In the genomic region with DNA sequence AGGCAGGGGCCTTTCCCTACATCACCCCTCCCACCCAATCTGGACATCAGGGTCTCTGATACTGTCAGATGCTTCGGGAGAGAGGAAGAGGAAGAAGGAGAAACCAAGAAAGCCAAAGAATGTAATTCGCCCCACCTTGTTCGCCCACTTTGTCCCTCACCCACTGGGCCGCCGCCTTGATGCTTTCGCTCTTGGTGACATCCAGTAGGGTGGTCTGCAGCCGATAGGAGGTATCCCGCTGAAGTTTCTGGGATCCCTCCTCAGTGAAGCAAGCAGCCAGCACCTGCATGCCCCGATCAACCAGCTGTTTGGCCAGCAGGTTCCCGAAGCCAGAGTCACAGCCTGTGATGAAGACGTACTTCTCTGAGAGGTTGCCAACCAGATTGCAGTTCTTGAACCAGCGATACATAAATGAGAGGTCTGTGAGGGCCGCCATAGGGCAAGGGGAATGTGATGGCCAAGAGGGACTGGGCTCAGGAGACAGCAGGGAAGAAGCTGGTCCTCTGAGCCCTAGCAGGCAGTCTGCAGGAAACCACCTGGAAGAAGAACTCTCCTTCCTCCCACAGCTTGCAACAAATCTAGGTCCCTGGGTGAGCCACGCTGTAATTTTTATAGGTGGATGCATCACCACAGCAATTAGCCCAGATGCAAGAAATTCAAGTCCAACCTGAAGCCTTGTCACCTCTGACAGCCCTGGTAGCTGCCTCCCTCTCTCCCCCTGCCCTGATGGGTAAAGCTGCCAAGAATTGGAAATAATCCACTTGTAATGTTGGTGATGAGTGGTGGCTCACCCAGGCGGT, we compare ENCODE assay signal across 31 cellular contexts. TPM values are rescaled to one million over a fixed set of nuclear protein-coding genes. Genes with fewer than 3 reads are reported as not detected.
DNase-seq lines count a peak whose midpoint lies in the region; ATAC-seq, FAIRE-seq and TF ChIP-seq lines count a peak whose summit lies in the region.
"Had no signal": no experiment of that assay in that cellular context is flagged by ENCODE, and none has a peak within 500 bp of the region (broad histone marks: within the 10 kb centered on the region; RNA-seq: fewer than 3 reads in every experiment).

TSS of gene SDR9C7 (minus strand) at position 583 of the 800 bp plus-strand sequence. CDS start at position 436, 147 bp downstream.

- CTCF ChIA-PET in activated CD8-positive, alpha-beta memory T cell treated with anti-CD3 and anti-CD28 coated beads, Interleukin-2, amount 10 ng/mL, durations not matched to agents 7 days and 5 days (lab: Charles Lee): no interaction called here
- CTCF ChIA-PET in H1 (lab: Charles Lee; ENCODE audit: partially characterized antibody): interaction anchor here (0.5 to 1.8 kb wide), 5 partner anchors 11 to 1229 kb away, joined by 3 to 7 read pairs (median 3); no protein-coding TSS in a partner anchor

- H3K18ac ChIP-seq in H1 (ENCODE audit: extremely low read depth, low read length): no peak within 1 kb of the TSS

- H3K27me3 ChIP-seq in H1 (replicated peaks in 1 of 4; ENCODE audit: control insufficient read depth in 3 of 4, extremely low read depth in 1 of 4, insufficient read depth in 3 of 4, low read length in 3 of 4): no peaks in the 10 kb centered on the region
- H3K27me3 ChIP-seq in vagina: no peaks in the 10 kb centered on the region
- no peaks in the 10 kb centered on the region for H3K27me3 ChIP-seq in MG63
- H3K27me3 ChIP-seq: right lobe of liver, tibial nerve had no signal

- H3K27ac ChIP-seq in H1 (ENCODE audit: low read depth, low read length) (no peak within 1 kb of the TSS), vagina (no peak within 1 kb of the TSS)
- H3K27ac ChIP-seq: left ventricle myocardium inferior, prostate gland, right lobe of liver, tibial nerve had no signal

- peaks cover 0 to 3% (median 2%) of the 10 kb centered on the region in 4 experiments; a peak in 4 of 7 replicates for H3K4me1 ChIP-seq in H1 (replicated peaks in 1 of 4; ENCODE audit: control insufficient read depth in 3 of 4, insufficient read depth in 4 of 4, low read length in 3 of 4)
- H3K4me1 ChIP-seq in vagina: peaks cover 13% of the 10 kb centered on the region
- H3K4me1 ChIP-seq: left ventricle myocardium inferior, prostate gland, tibial nerve had no signal

- no peak within 1 kb of the TSS for H3K23ac ChIP-seq in H1 (ENCODE audit: insufficient read length)

- H4K8ac ChIP-seq in H1 (ENCODE audit: extremely low read depth, insufficient read depth, low read length): 0 out of 2 replicates have a peak within 1 kb of the TSS, but pooled peaks have one; percentile 18

- no peak within 1 kb of the TSS for H3K56ac ChIP-seq in H1 (replicated peaks; ENCODE audit: insufficient read length, low read depth, low read length)

- no peak for FAIRE-seq in H1 (lab: Jason Lieb, UNC)
- FAIRE-seq: islet of Langerhans had no signal

- no peak within 1 kb of the TSS for H3K4ac ChIP-seq in H1 (replicated peaks; ENCODE audit: insufficient read length, low read depth, low read length)

- TF ChIP-seq EP300 in H1 (IDR thresholded peaks at IDR 0.05; ENCODE audit: borderline replicate concordance in 1 of 2, low read depth in 2 of 2, low read length in 2 of 2): no peak

- H3K23me2 ChIP-seq in H1 (ENCODE audit: low read depth, low read length): no peaks in the 10 kb centered on the region

- H3K27me3 Mint-ChIP-seq in activated CD8-positive, alpha-beta memory T cell treated with anti-CD3 and anti-CD28 coated beads, Interleukin-2, amount 10 ng/mL, durations not matched to agents 7 days and 5 days: no peaks in the 10 kb centered on the region
- H3K27me3 Mint-ChIP-seq in mesothelial cell of epicardium (ENCODE audit: low read depth) (peaks cover 2% of the 10 kb centered on the region), chondrocyte (ENCODE audit: low read depth) (peaks cover 8% of the 10 kb centered on the region)
- H3K27me3 Mint-ChIP-seq: activated CD4-positive, alpha-beta T cell treated with anti-CD3 and anti-CD28 coated beads, Interleukin-2, amount 10 ng/mL, durations not matched to agents 7 days and 5 days; activated naive CD8-positive, alpha-beta T cell treated with anti-CD3 and anti-CD28 coated beads, Interleukin-2, amount 50 U/mL, for 24 hours had no signal

- no peak within 1 kb of the TSS for H3K14ac ChIP-seq in H1 (ENCODE audit: insufficient read length)

- H3K27ac Mint-ChIP-seq in activated CD8-positive, alpha-beta memory T cell treated with anti-CD3 and anti-CD28 coated beads, Interleukin-2, amount 10 ng/mL, durations not matched to agents 7 days and 5 days: no peak within 1 kb of the TSS
- H3K27ac Mint-ChIP-seq in mesothelial cell of epicardium: peak within 1 kb of the TSS; percentile 6
- H3K27ac Mint-ChIP-seq in chondrocyte (ENCODE audit: unreplicated experiment): no peak within 1 kb of the TSS
- H3K27ac Mint-ChIP-seq: activated CD4-positive, alpha-beta T cell treated with anti-CD3 and anti-CD28 coated beads, Interleukin-2, amount 10 ng/mL, durations not matched to agents 7 days and 5 days; activated naive CD8-positive, alpha-beta T cell treated with anti-CD3 and anti-CD28 coated beads, Interleukin-2, amount 50 U/mL, for 24 hours; activated T-cell treated with anti-CD3 and anti-CD28 coated beads, Interleukin-2, amount 50 U/mL, for 72 hours; HFFc6; T-cell had no signal

- no peaks in the 10 kb centered on the region for H4K20me1 ChIP-seq in H1 (replicated peaks in 1 of 2; ENCODE audit: control insufficient read depth in 1 of 2, insufficient read depth in 2 of 2, low read length in 2 of 2)

- no peak within 1 kb of the TSS for H2BK120ac ChIP-seq in H1 (replicated peaks; ENCODE audit: low read depth, low read length)

- H4K91ac ChIP-seq in H1 (replicated peaks; ENCODE audit: insufficient read length, low read length): no peak within 1 kb of the TSS

- peak; percentile 26 for DNase-seq in activated CD8-positive, alpha-beta memory T cell treated with anti-CD3 and anti-CD28 coated beads for 24 hours
- no peak for DNase-seq in activated CD8-positive, alpha-beta memory T cell treated with anti-CD3 and anti-CD28 coated beads, Interleukin-2, amount 10 ng/mL, durations not matched to agents 7 days and 5 days
- peak in 1 of 2 experiments; percentile 33 for DNase-seq in H1 (ENCODE audit: low read depth in 1 of 2, low spot score in 2 of 2)
- DNase-seq in mesothelial cell of epicardium (ENCODE audit: low spot score in 2 of 2, unreplicated experiment in 2 of 2): no peak
- peak in 1 of 2 donors; percentile 75 for DNase-seq in vagina (ENCODE audit: extremely low spot score in 2 of 2)
- DNase-seq in cortex of kidney (lab: John Stamatoyannopoulos, UW): no peak
- no peak for DNase-seq in MG63
- DNase-seq in chondrocyte (ENCODE audit: low spot score): no peak
- DNase-seq: 8988T; activated CD4-positive, alpha-beta T cell treated with anti-CD3 and anti-CD28 coated beads, Interleukin-2, amount 10 ng/mL, durations not matched to agents 7 days and 5 days; activated naive CD8-positive, alpha-beta T cell treated with anti-CD3 and anti-CD28 coated beads, Interleukin-2, amount 50 U/mL, for 24 hours; activated T-cell treated with anti-CD3 and anti-CD28 coated beads, Interleukin-2, amount 50 U/mL, for 72 hours; Calu3; central memory CD4-positive, alpha-beta T cell; DND-41; HFFc6; left ventricle myocardium inferior; NCI-H1092; NCI-H1694; NCI-H82; right lobe of liver; stimulated activated CD4-positive, alpha-beta T cell treated with anti-CD3 and anti-CD28 coated beads, Interleukin-12 subunit alpha, Interleukin-12 subunit beta, amount 100 ng/mL, for 4 hours; stimulated activated CD4-positive, alpha-beta T cell treated with anti-CD3 and anti-CD28 coated beads, Interleukin-2, amount 100 ng/mL, for 48 hours; T-cell had no signal

- H2BK20ac ChIP-seq in H1 (ENCODE audit: low read length): no peak within 1 kb of the TSS

- WGBS in H1 (ENCODE audit: extremely low coverage in 1 of 2, insufficient coverage in 1 of 2, insufficient read length in 1 of 2, insufficient replicate concordance in 2 of 2, low coverage in 1 of 2, low lambda C conversion rate in 2 of 2, missing lambda C conversion rate in 1 of 2), 2 experiments: 90% methylated on average over 9 of the region's 15 CpGs; no CpG with 5 or more reads in 1 of the 2 experiments

- POLR2A ChIA-PET in H1 (lab: Charles Lee; ENCODE audit: partially characterized antibody): no interaction called here

- no peak for TF ChIP-seq POLR2A in H1 (IDR thresholded peaks at IDR 0.05; ENCODE audit: control extremely low read depth in 1 of 2, low read depth in 2 of 2, low read length in 2 of 2)
- no peak for TF ChIP-seq POLR2A in vagina (IDR thresholded peaks at IDR 0.05)

- no peak within 1 kb of the TSS for H2AK5ac ChIP-seq in H1 (ENCODE audit: low read depth, low read length)

- intact Hi-C loops in vagina (cut with DNase I): no loop called here

- H3K4me3 ChIP-seq in H1 (ENCODE audit: extremely low read depth in 1 of 4, insufficient read depth in 2 of 4, low read depth in 3 of 4, low read length in 4 of 4) (no peak within 1 kb of the TSS), vagina (peak within 1 kb of the TSS in 1 of 2 donors; percentile 15), MG63 (no peak within 1 kb of the TSS)
- H3K4me3 ChIP-seq: left ventricle myocardium inferior, prostate gland, right lobe of liver, tibial nerve had no signal

- peaks cover 3% of the 10 kb centered on the region for H3K4me1 Mint-ChIP-seq in activated CD8-positive, alpha-beta memory T cell treated with anti-CD3 and anti-CD28 coated beads, Interleukin-2, amount 10 ng/mL, durations not matched to agents 7 days and 5 days
- peaks cover 20% of the 10 kb centered on the region for H3K4me1 Mint-ChIP-seq in mesothelial cell of epicardium
- no peaks in the 10 kb centered on the region for H3K4me1 Mint-ChIP-seq in chondrocyte (ENCODE audit: low read depth)

- no peak within 1 kb of the TSS for H3K9ac ChIP-seq in H1 (replicated peaks in 1 of 4; ENCODE audit: extremely low read depth in 1 of 4, low read depth in 3 of 4, low read length in 3 of 4)

- H2BK5ac ChIP-seq in H1 (ENCODE audit: low read depth, low read length): no peak within 1 kb of the TSS

- no peaks in the 10 kb centered on the region for H3K79me1 ChIP-seq in H1 (ENCODE audit: low read depth, low read length)

- H3K9me3 Mint-ChIP-seq in activated CD8-positive, alpha-beta memory T cell treated with anti-CD3 and anti-CD28 coated beads, Interleukin-2, amount 10 ng/mL, durations not matched to agents 7 days and 5 days (ENCODE audit: low read depth): no peaks in the 10 kb centered on the region
- H3K9me3 Mint-ChIP-seq in mesothelial cell of epicardium: no peaks in the 10 kb centered on the region
- no peaks in the 10 kb centered on the region for H3K9me3 Mint-ChIP-seq in chondrocyte (ENCODE audit: low read depth)
- H3K9me3 Mint-ChIP-seq: activated CD4-positive, alpha-beta T cell treated with anti-CD3 and anti-CD28 coated beads, Interleukin-2, amount 10 ng/mL, durations not matched to agents 7 days and 5 days; activated naive CD8-positive, alpha-beta T cell treated with anti-CD3 and anti-CD28 coated beads, Interleukin-2, amount 50 U/mL, for 24 hours; activated T-cell treated with anti-CD3 and anti-CD28 coated beads, Interleukin-2, amount 50 U/mL, for 72 hours; HFFc6; T-cell had no signal

- TF ChIP-seq RAD21 in H1 (IDR thresholded peaks at IDR 0.05 in 1 of 2, conservative IDR thresholded peaks at IDR 0.05 in 1 of 2; ENCODE audit: low read depth in 2 of 2, low read length in 2 of 2): no peak

- H2BK12ac ChIP-seq in H1 (ENCODE audit: low read depth, low read length): no peak within 1 kb of the TSS

- no peak within 1 kb of the TSS for H4K5ac ChIP-seq in H1 (ENCODE audit: insufficient read length, low read depth, low read length)

- no peaks in the 10 kb centered on the region for H3K9me3 ChIP-seq in H1 (ENCODE audit: insufficient read depth in 2 of 2, low read depth in 1 of 2, low read length in 1 of 2)
- H3K9me3 ChIP-seq in vagina: no peaks in the 10 kb centered on the region
- H3K9me3 ChIP-seq in MG63: no peaks in the 10 kb centered on the region
- H3K9me3 ChIP-seq: left ventricle myocardium inferior, prostate gland, right lobe of liver, tibial nerve had no signal

- H3K4me3 Mint-ChIP-seq in activated CD8-positive, alpha-beta memory T cell treated with anti-CD3 and anti-CD28 coated beads, Interleukin-2, amount 10 ng/mL, durations not matched to agents 7 days and 5 days: no peak within 1 kb of the TSS
- H3K4me3 Mint-ChIP-seq in mesothelial cell of epicardium: no peak within 1 kb of the TSS
- no peak within 1 kb of the TSS for H3K4me3 Mint-ChIP-seq in chondrocyte (ENCODE audit: unreplicated experiment)
- H3K4me3 Mint-ChIP-seq: activated CD4-positive, alpha-beta T cell treated with anti-CD3 and anti-CD28 coated beads, Interleukin-2, amount 10 ng/mL, durations not matched to agents 7 days and 5 days; activated naive CD8-positive, alpha-beta T cell treated with anti-CD3 and anti-CD28 coated beads, Interleukin-2, amount 50 U/mL, for 24 hours; activated T-cell treated with anti-CD3 and anti-CD28 coated beads, Interleukin-2, amount 50 U/mL, for 72 hours; HFFc6; T-cell had no signal

- H3K79me2 ChIP-seq in H1 (ENCODE audit: control insufficient read depth in 1 of 2, insufficient read depth in 2 of 2, low read length in 2 of 2): no peaks in the 10 kb centered on the region

- H3K4me2 ChIP-seq in H1 (ENCODE audit: insufficient read depth in 1 of 2, low read depth in 2 of 2, low read length in 2 of 2): no peak within 1 kb of the TSS

- H2AFZ ChIP-seq in H1 (ENCODE audit: low read length): no peak within 1 kb of the TSS

- TF ChIP-seq CTCF in H1 (IDR thresholded peaks at IDR 0.05; ENCODE audit: control extremely low read depth in 1 of 3, insufficient read depth in 1 of 3, low read depth in 1 of 3, low read length in 3 of 3) (no peak), mesothelial cell of epicardium (IDR thresholded peaks at IDR 0.05; ENCODE audit: unreplicated experiment) (no peak), vagina (IDR thresholded peaks at IDR 0.05) (no peak), chondrocyte (IDR thresholded peaks at IDR 0.05) (no peak)

- H2BK15ac ChIP-seq in H1 (ENCODE audit: low read length): no peak within 1 kb of the TSS

- no peak for ATAC-seq in activated CD8-positive, alpha-beta memory T cell treated with anti-CD3 and anti-CD28 coated beads, Interleukin-2, amount 10 ng/mL, durations not matched to agents 7 days and 5 days
- ATAC-seq: activated naive CD8-positive, alpha-beta T cell treated with anti-CD3 and anti-CD28 coated beads, Interleukin-2, amount 50 U/mL, for 24 hours; activated T-cell treated with anti-CD3 and anti-CD28 coated beads, Interleukin-2, amount 50 U/mL, for 72 hours; T-cell had no signal

- H3K36me3 ChIP-seq in H1 (ENCODE audit: control insufficient read depth in 2 of 4, insufficient read depth in 4 of 4, low read length in 3 of 4): no peaks in the 10 kb centered on the region
- H3K36me3 ChIP-seq in vagina: no peaks in the 10 kb centered on the region
- H3K36me3 ChIP-seq in MG63: no peaks in the 10 kb centered on the region
- H3K36me3 ChIP-seq: left ventricle myocardium inferior, prostate gland, right lobe of liver, tibial nerve had no signal

- H3K36me3 Mint-ChIP-seq in activated CD8-positive, alpha-beta memory T cell treated with anti-CD3 and anti-CD28 coated beads, Interleukin-2, amount 10 ng/mL, durations not matched to agents 7 days and 5 days: no peaks in the 10 kb centered on the region
- H3K36me3 Mint-ChIP-seq in mesothelial cell of epicardium (no peaks in the 10 kb centered on the region), chondrocyte (ENCODE audit: low read depth) (no peaks in the 10 kb centered on the region)
- H3K36me3 Mint-ChIP-seq: T-cell had no signal

RNA-seq across cellular contexts. Expression of gene SDR9C7, which starts in this region (rescaled TPM):
- total RNA-seq in activated CD8-positive, alpha-beta memory T cell treated with anti-CD3 and anti-CD28 coated beads, Interleukin-2, amount 10 ng/mL, durations not matched to agents 7 days and 5 days: not detected
- not detected in 2 replicates for total RNA-seq in H1 (2021; fragmentation: NEBNext Ultra II Directional; extraction: Animal tissue kit (Norgen Biotek cat#: 25700))
- polyA plus RNA-seq in H1 (2011; rRNA removed): 0.11 TPM in 1 of 2 replicates, not detected in the other
- polyA plus RNA-seq in H1 (2011; cell fraction: cytosol; rRNA removed): 0.09 TPM
- 0.44 TPM for polyA plus RNA-seq in H1 (2011; cell fraction: nucleus; rRNA removed)
- 0.09 to 0.18 TPM in 2 of 4 replicates, not detected in the others for polyA plus RNA-seq in H1 (2012, experiment 1 of 2)
- polyA plus RNA-seq in H1 (2012, experiment 2 of 2): not detected
- polyA plus RNA-seq in H1 (2013, experiment 1 of 2): not detected
- polyA plus RNA-seq in H1 (2013, experiment 2 of 2): 0.02 TPM
- polyA minus RNA-seq in H1 (2011; rRNA and poly(A)+ RNA removed): 0.15 TPM in 1 of 2 replicates, not detected in the other
- polyA minus RNA-seq in H1 (2011; cell fraction: cytosol; rRNA and poly(A)+ RNA removed): not detected
- not detected for polyA minus RNA-seq in H1 (2011; cell fraction: nucleus; rRNA and poly(A)+ RNA removed)
- total RNA-seq in mesothelial cell of epicardium: 0.20 to 0.40 TPM (median 0.29 TPM) in 3 replicates
- total RNA-seq in vagina: 11.0 TPM
- total RNA-seq in MG63 (2014; rRNA removed; shearing (Covaris generic); ENCODE audit: low replicate concordance): not detected in 2 replicates
- not detected in 3 replicates for total RNA-seq in chondrocyte
- total RNA-seq: activated CD4-positive, alpha-beta T cell treated with anti-CD3 and anti-CD28 coated beads, Interleukin-2, amount 10 ng/mL, durations not matched to agents 7 days and 5 days; Calu3; HFFc6; HT1080; left ventricle myocardium inferior; mesenteric fat pad; NCI-H460; OCI-LY7; right lobe of liver; T-cell; tibial nerve had no signal
